9 cellular contexts compared by ENCODE assay signal in genomic region chr6:56756791-56757582, GRCh38.
DNase-seq lines count a peak whose midpoint lies in the region; ATAC-seq and TF ChIP-seq lines count a peak whose summit lies in the region.
"Had no signal": no experiment of that assay in that cellular context is flagged by ENCODE, and none has a peak within 500 bp of the region (broad histone marks: within the 10 kb centered on the region; RNA-seq: fewer than 3 reads in every experiment).

No MANE protein-coding gene starts in this region.

- H3K27me3 ChIP-seq in left lung (no peaks in the 10 kb centered on the region), transverse colon (no peaks in the 10 kb centered on the region), tibial artery (no peaks in the 10 kb centered on the region)

- H3K27me3 Mint-ChIP-seq in activated T-cell treated with anti-CD3 and anti-CD28 coated beads, Interleukin-2, amount 50 U/mL, for 72 hours (ENCODE audit: low read depth): peaks cover 6% of the 10 kb centered on the region
- H3K27me3 Mint-ChIP-seq in activated T-cell treated with anti-CD3 and anti-CD28 coated beads, Interleukin-2, amount 50 U/mL, for 4 hours (ENCODE audit: low read depth): peaks cover 2% of the 10 kb centered on the region
- H3K27me3 Mint-ChIP-seq in WTC11 (ENCODE audit: low read depth) (no peaks in the 10 kb centered on the region), immature natural killer cell (ENCODE audit: low read depth in 3 of 3) (peaks cover 1 to 2% (median 2%) of the 10 kb centered on the region in 3 donors)

- peaks cover 5% of the 10 kb centered on the region for H3K4me1 Mint-ChIP-seq in activated T-cell treated with anti-CD3 and anti-CD28 coated beads, Interleukin-2, amount 50 U/mL, for 72 hours (ENCODE audit: low read depth)
- H3K4me1 Mint-ChIP-seq in activated T-cell treated with anti-CD3 and anti-CD28 coated beads, Interleukin-2, amount 50 U/mL, for 4 hours (ENCODE audit: low read depth): peaks cover 2% of the 10 kb centered on the region
- H3K4me1 Mint-ChIP-seq in WTC11 (peaks cover 81% of the 10 kb centered on the region), immature natural killer cell (no peaks in the 10 kb centered on the region)

- WGBS in transverse colon (ENCODE audit: low coverage in 1 of 2), 2 donors: 20 to 31% methylated on average over 1 of the region's 1 CpG

- no peak overlapping the region for H3K4me3 Mint-ChIP-seq in activated T-cell treated with anti-CD3 and anti-CD28 coated beads, Interleukin-2, amount 50 U/mL, for 72 hours
- no peak overlapping the region for H3K4me3 Mint-ChIP-seq in activated T-cell treated with anti-CD3 and anti-CD28 coated beads, Interleukin-2, amount 50 U/mL, for 4 hours
- H3K4me3 Mint-ChIP-seq in WTC11 (no peak overlapping the region), immature natural killer cell (no peak overlapping the region)

- no peaks in the 10 kb centered on the region for H3K36me3 Mint-ChIP-seq in activated T-cell treated with anti-CD3 and anti-CD28 coated beads, Interleukin-2, amount 50 U/mL, for 72 hours (ENCODE audit: insufficient read depth in 2 of 2)
- no peaks in the 10 kb centered on the region for H3K36me3 Mint-ChIP-seq in activated T-cell treated with anti-CD3 and anti-CD28 coated beads, Interleukin-2, amount 50 U/mL, for 4 hours (ENCODE audit: insufficient read depth)
- H3K36me3 Mint-ChIP-seq in WTC11 (no peaks in the 10 kb centered on the region), immature natural killer cell (no peaks in the 10 kb centered on the region)

- no peaks in the 10 kb centered on the region for H3K9me3 Mint-ChIP-seq in activated T-cell treated with anti-CD3 and anti-CD28 coated beads, Interleukin-2, amount 50 U/mL, for 72 hours
- H3K9me3 Mint-ChIP-seq in activated T-cell treated with anti-CD3 and anti-CD28 coated beads, Interleukin-2, amount 50 U/mL, for 4 hours: no peaks in the 10 kb centered on the region
- no peaks in the 10 kb centered on the region for H3K9me3 Mint-ChIP-seq in WTC11
- H3K9me3 Mint-ChIP-seq in immature natural killer cell: no peaks in the 10 kb centered on the region

- TF ChIP-seq EP300 in transverse colon (IDR thresholded peaks at IDR 0.05; ENCODE audit: low read depth): no peak

- ATAC-seq in activated T-cell treated with anti-CD3 and anti-CD28 coated beads, Interleukin-2, amount 50 U/mL, for 72 hours (replicated peaks in 1 of 2): no peak
- ATAC-seq in activated T-cell treated with anti-CD3 and anti-CD28 coated beads, Interleukin-2, amount 50 U/mL, for 4 hours: no peak
- no peak for ATAC-seq in WTC11
- ATAC-seq in left lung: peak; percentile 7

- H3K9me3 ChIP-seq in left lung: no peaks in the 10 kb centered on the region
- no peaks in the 10 kb centered on the region for H3K9me3 ChIP-seq in transverse colon
- H3K9me3 ChIP-seq in tibial artery: no peaks in the 10 kb centered on the region

- in situ Hi-C loops in transverse colon (cut with MboI; ENCODE audit: low pct_ligation_motif_present in 1 of 4, low pct_unique_long_range_greater_than_20kb in 1 of 4, low sequenced_read_pairs in 3 of 4): no loop called here

- intact Hi-C loops in left lung (cut with DNase I): no loop called here
- intact Hi-C loops in transverse colon (cut with DNase I; ENCODE audit: low total_unique reads): loop anchor here (2.0 kb wide), 1 partner anchor 50 kb away; no protein-coding TSS in a partner anchor
- intact Hi-C loops in tibial artery (cut with DNase I; ENCODE audit: low total_unique reads): no loop called here

- H3K36me3 ChIP-seq in left lung: no peaks in the 10 kb centered on the region
- H3K36me3 ChIP-seq in transverse colon: no peaks in the 10 kb centered on the region
- no peaks in the 10 kb centered on the region for H3K36me3 ChIP-seq in tibial artery

- POLR2A ChIA-PET in WTC11 (lab: Charles Lee): no interaction called here

- no peak overlapping the region for H3K4me3 ChIP-seq in left lung
- H3K4me3 ChIP-seq in transverse colon: no peak overlapping the region
- H3K4me3 ChIP-seq in tibial artery: no peak overlapping the region

- peak overlapping the region; percentile 27 for H3K27ac Mint-ChIP-seq in activated T-cell treated with anti-CD3 and anti-CD28 coated beads, Interleukin-2, amount 50 U/mL, for 72 hours
- peak overlapping the region; percentile 87 for H3K27ac Mint-ChIP-seq in WTC11
- H3K27ac Mint-ChIP-seq in immature natural killer cell: no peak overlapping the region

- no peak for TF ChIP-seq POLR2A in transverse colon (IDR thresholded peaks at IDR 0.05)

- CTCF ChIA-PET in WTC11 (lab: Charles Lee): interaction anchor here (0.6 to 3.9 kb wide), 8 partner anchors 9 to 198 kb away, joined by 3 to 13 read pairs (median 6); partner anchors contain the start of gene BEND6

- DNase-seq in activated T-cell treated with anti-CD3 and anti-CD28 coated beads, Interleukin-2, amount 50 U/mL, for 72 hours: no peak
- DNase-seq in activated T-cell treated with anti-CD3 and anti-CD28 coated beads, Interleukin-2, amount 50 U/mL, for 4 hours: no peak
- DNase-seq in WTC11 (ENCODE audit: low spot score): no peak
- no peak for DNase-seq in left lung
- no peak for DNase-seq in transverse colon
- no peak for DNase-seq in tibial artery
- no peak for DNase-seq in immature natural killer cell
- no peak for DNase-seq in activated naive CD4-positive, alpha-beta T cell (lab: John Stamatoyannopoulos, UW)
- DNase-seq: SHP77 had no signal

- H3K4me1 ChIP-seq in left lung (peaks cover 17% of the 10 kb centered on the region in 2 donors), transverse colon (peaks cover 4 to 44% (median 16%) of the 10 kb centered on the region in 4 donors), tibial artery (peaks cover 0 to 60% (median 25%) of the 10 kb centered on the region in 4 donors)

- no peak for TF ChIP-seq CTCF in WTC11 (IDR thresholded peaks at IDR 0.05)
- TF ChIP-seq CTCF in left lung (IDR thresholded peaks at IDR 0.05): no peak
- no peak for TF ChIP-seq CTCF in transverse colon (IDR thresholded peaks at IDR 0.05)
- no peak for TF ChIP-seq CTCF in tibial artery (IDR thresholded peaks at IDR 0.05)

- H3K27ac ChIP-seq in left lung (peak overlapping the region; percentile 26 to 60), transverse colon (peak overlapping the region; percentile 14 to 47 (median 24)), tibial artery (no peak overlapping the region)

TF ChIP-seq in WTC11, 78 proteins besides CTCF, POLR2A, EP300 and RAD21:
- TF ChIP-seq, protein P1, sequence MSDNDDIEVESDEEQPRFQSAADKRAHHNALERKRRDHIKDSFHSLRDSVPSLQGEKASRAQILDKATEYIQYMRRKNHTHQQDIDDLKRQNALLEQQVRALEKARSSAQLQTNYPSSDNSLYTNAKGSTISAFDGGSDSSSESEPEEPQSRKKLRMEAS (CRISPR knock-in tag; IDR thresholded peaks at IDR 0.05): no peak
- TF ChIP-seq MYBL2 (CRISPR knock-in tag; IDR thresholded peaks at IDR 0.05) (no peak), ZMAT4 (CRISPR knock-in tag; IDR thresholded peaks at IDR 0.05) (no peak), CREB1 (CRISPR knock-in tag; IDR thresholded peaks at IDR 0.05) (no peak), NR1H2 (CRISPR knock-in tag; IDR thresholded peaks at IDR 0.05) (no peak), TEAD4 (CRISPR knock-in tag; IDR thresholded peaks at IDR 0.05) (no peak)
- TF ChIP-seq, protein P2, sequence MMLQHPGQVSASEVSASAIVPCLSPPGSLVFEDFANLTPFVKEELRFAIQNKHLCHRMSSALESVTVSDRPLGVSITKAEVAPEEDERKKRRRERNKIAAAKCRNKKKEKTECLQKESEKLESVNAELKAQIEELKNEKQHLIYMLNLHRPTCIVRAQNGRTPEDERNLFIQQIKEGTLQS (CRISPR knock-in tag; conservative IDR thresholded peaks at IDR 0.05): no peak

Comparison
In these comparisons a context has a peak if more than half of its experiments do, and no peak if none do; other contexts are left out.
1. H3K27ac Mint-ChIP-seq: peak in activated T-cell treated with anti-CD3 and anti-CD28 coated beads, Interleukin-2, amount 50 U/mL, for 72 hours (single experiment) and WTC11 (single experiment); none in immature natural killer cell (0 of 6).
2. H3K27ac ChIP-seq: peak in left lung (2 of 2) and transverse colon (4 of 4); none in tibial artery (0 of 2).